ENCODE assay signal across 10 cellular contexts in genomic region chr1:92481598-92482403, GRCh38. TPM values are rescaled to one million over a fixed set of nuclear protein-coding genes. Genes with fewer than 3 reads are reported as not detected.
DNase-seq lines count a peak whose midpoint lies in the region; ATAC-seq, FAIRE-seq and TF ChIP-seq lines count a peak whose summit lies in the region.
"Had no signal": no experiment of that assay in that cellular context is flagged by ENCODE, and none has a peak within 500 bp of the region (broad histone marks: within the 10 kb centered on the region; RNA-seq: fewer than 3 reads in every experiment).

No MANE protein-coding gene starts in this region.

- H3K27ac ChIP-seq in WERI-Rb-1 = no peak overlapping the region
- peak overlapping the region in 1 of 10 donors; percentile 84 for H3K27ac ChIP-seq in heart right ventricle

- no peak for DNase-seq in GM12891 (ENCODE audit: insufficient read length, low spot score)
- no peak for DNase-seq in WERI-Rb-1
- no peak for DNase-seq in heart right ventricle
- no peak for DNase-seq in skeletal muscle cell (ENCODE audit: low read depth)
- DNase-seq in stimulated activated naive CD4-positive, alpha-beta T cell (lab: John Stamatoyannopoulos, UW) = no peak
- DNase-seq in H54 (ENCODE audit: insufficient read length, low spot score) = no peak
- no peak for DNase-seq in activated effector memory CD4-positive, alpha-beta T cell treated with Interleukin-2 at 50 U/mL for 16 hours
- DNase-seq in NCI-H2196 treated with DMSO at 0.1 percent for 48 hours (lab: John Stamatoyannopoulos, UW; ENCODE audit: unreplicated experiment) = no peak
- DNase-seq: foreskin melanocyte, SHP77 treated with DMSO at 0.1 percent for 48 hours had no signal

- intact Hi-C loops in heart right ventricle (cut with DNase I) = loop anchor here in 1 of 10 donors (10.0 kb wide), 1 partner anchor 103 kb away; no protein-coding TSS in a partner anchor

- peaks cover 43% of the 10 kb centered on the region for H3K27me3 ChIP-seq in WERI-Rb-1 (ENCODE audit: insufficient read depth, low read depth, severe bottlenecking)
- peaks cover 45 to 89% (median 80%) of the 10 kb centered on the region in 7 donors for H3K27me3 ChIP-seq in heart right ventricle

- H3K9me3 ChIP-seq in WERI-Rb-1 (ENCODE audit: severe bottlenecking) (peaks cover 13% of the 10 kb centered on the region), heart right ventricle (no peaks in the 10 kb centered on the region)

- H3K36me3 ChIP-seq in WERI-Rb-1 = no peaks in the 10 kb centered on the region
- H3K36me3 ChIP-seq in heart right ventricle = no peaks in the 10 kb centered on the region

- no peak for TF ChIP-seq POLR2A in GM12891 (IDR thresholded peaks at IDR 0.05; ENCODE audit: low read depth, low read length)
- no peak for TF ChIP-seq POLR2A in H54 (IDR thresholded peaks at IDR 0.05; ENCODE audit: low read depth, low read length)

- peaks cover 31 to 63% (median 57%) of the 10 kb centered on the region in 9 donors for H3K4me1 ChIP-seq in heart right ventricle

- ATAC-seq in heart right ventricle = no peak

- 8 to 9% methylated on average over 37 of the region's 37 CpGs for WGBS in heart right ventricle, 2 donors

- TF ChIP-seq CTCF in WERI-Rb-1 (IDR thresholded peaks at IDR 0.05; ENCODE audit: low read depth, low read length) = no peak
- TF ChIP-seq CTCF in heart right ventricle (IDR thresholded peaks at IDR 0.05) = no peak

- FAIRE-seq in GM12891 (lab: Jason Lieb, UNC) (peak; percentile 54), H54 (lab: Jason Lieb, UNC) (no peak)

- H3K4me3 ChIP-seq in WERI-Rb-1 (ENCODE audit: low read depth, low read length) = peak overlapping the region; percentile 72
- peak overlapping the region in 9 of 10 donors; percentile 20 to 70 (median 58) for H3K4me3 ChIP-seq in heart right ventricle
- peak overlapping the region; percentile 7 for H3K4me3 ChIP-seq in skeletal muscle cell (ENCODE audit: low read depth, low read length)

TF ChIP-seq in GM12891, 5 proteins besides CTCF, POLR2A, EP300 and RAD21:
- TF ChIP-seq TAF1 (IDR thresholded peaks at IDR 0.05; ENCODE audit: low read depth, low read length) = no peak
- TF ChIP-seq PAX5 (IDR thresholded peaks at IDR 0.05; ENCODE audit: insufficient read depth, low read length, severe bottlenecking) = no peak
- TF ChIP-seq SPI1 (IDR thresholded peaks at IDR 0.05; ENCODE audit: low read depth, low read length) = no peak
- no peak for TF ChIP-seq POU2F2 (IDR thresholded peaks at IDR 0.05; ENCODE audit: low read depth, low read length)
- TF ChIP-seq POLR2AphosphoS5 (IDR thresholded peaks at IDR 0.05; ENCODE audit: low read depth, low read length) = no peak

RNA-seq across cellular contexts. Expression of gene GFI1, which starts 4.9 kb away (rescaled TPM):
- 5.7 TPM for polyA plus RNA-seq in GM12891 (2012; ENCODE audit: low read depth, missing spikeins)
- 1 to 10 TPM in 1 of 10 donors, under 1 TPM in 6, not detected in 3; 0.10 to 1.3 (median 0.18) TPM for total RNA-seq in heart right ventricle
- polyA plus RNA-seq in heart right ventricle = under 1 TPM; 0.09 to 0.15 TPM

Comparison
In these comparisons a context has a peak if more than half of its experiments do, and no peak if none do; other contexts are left out.
1. H3K4me3 ChIP-seq: peak in every context shown above with its lines; median percentile 72 in WERI-Rb-1; 58 in heart right ventricle; 7 in skeletal muscle cell.